ENCODE assay signal across 17 cellular contexts in the genomic region with DNA sequence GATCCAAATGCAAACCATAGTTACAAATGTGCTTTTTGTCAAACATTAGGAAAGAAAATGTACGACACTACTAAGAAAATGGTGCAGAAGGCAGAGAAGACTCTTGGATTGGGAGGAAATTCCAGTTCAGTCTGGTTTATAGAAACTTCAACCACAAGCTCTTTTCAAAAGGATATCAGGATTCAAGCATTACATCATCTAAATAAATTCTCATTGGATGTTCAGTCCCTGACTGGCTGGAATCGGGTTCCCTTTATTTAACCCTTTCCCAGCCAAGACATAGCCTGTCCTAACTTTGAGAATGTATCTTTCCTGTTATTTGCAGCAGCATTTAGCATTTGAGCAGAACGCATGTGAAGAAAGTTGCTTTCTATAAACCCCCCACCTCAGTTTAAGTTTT.
DNase-seq lines count a peak whose midpoint lies in the region; ATAC-seq and TF ChIP-seq lines count a peak whose summit lies in the region.
"Had no signal": no experiment of that assay in that cellular context is flagged by ENCODE, and none has a peak within 500 bp of the region (broad histone marks: within the 10 kb centered on the region; RNA-seq: fewer than 3 reads in every experiment).

No MANE protein-coding gene starts in this region.

- no peaks in the 10 kb centered on the region for H4K20me1 ChIP-seq in IMR-90 (ENCODE audit: insufficient read depth, low read length)

- no peak for TF ChIP-seq RAD21 in IMR-90 (IDR thresholded peaks at IDR 0.05; ENCODE audit: low read length)

- no peaks in the 10 kb centered on the region for H3K9me1 ChIP-seq in IMR-90 (ENCODE audit: insufficient read depth, low read length)

- H3K4me2 ChIP-seq in IMR-90 (ENCODE audit: low read depth, low read length): peak overlapping the region; percentile 81

- H2AFZ ChIP-seq in IMR-90 (replicated peaks; ENCODE audit: low read length, poor library complexity): no peak overlapping the region

- no peak overlapping the region for H2AK9ac ChIP-seq in IMR-90 (replicated peaks; ENCODE audit: low read depth, low read length, poor library complexity)

- H3K18ac ChIP-seq in IMR-90 (ENCODE audit: low read depth, low read length): peak overlapping the region; percentile 97

- H2AK5ac ChIP-seq in IMR-90 (ENCODE audit: low read depth, low read length): no peak overlapping the region

- WGBS in IMR-90 (ENCODE audit: extremely low coverage in 2 of 2, insufficient read length in 1 of 2), 2 experiments: no CpG with 5 or more reads among the region's 3 CpGs

- H3K79me1 ChIP-seq in IMR-90 (ENCODE audit: low read depth in 1 of 2, low read length in 2 of 2): no peaks in the 10 kb centered on the region

- H3K14ac ChIP-seq in IMR-90 (replicated peaks; ENCODE audit: low read depth, low read length): peak overlapping the region; percentile 62

- peak overlapping the region; percentile 74 for H2BK20ac ChIP-seq in IMR-90 (ENCODE audit: low read depth, low read length)

- no peak overlapping the region for H3K4me3 ChIP-seq in IMR-90 (ENCODE audit: insufficient read depth, low read depth, low read length)
- no peak overlapping the region for H3K4me3 ChIP-seq in left lung
- no peak overlapping the region for H3K4me3 ChIP-seq in WERI-Rb-1 (ENCODE audit: low read depth, low read length)
- H3K4me3 ChIP-seq in right atrium auricular region: no peak overlapping the region
- H3K4me3 ChIP-seq: Peyer's patch had no signal

- peak overlapping the region; percentile 92; the same call in 1 of the 2 replicates for H4K91ac ChIP-seq in IMR-90 (ENCODE audit: insufficient read depth, low read depth, low read length)

- dilution Hi-C loops in IMR-90 (cut with HindIII; ENCODE audit: low sequenced_read_pairs, unreplicated experiment): no loop called here

- no TSS peak for BruUV-seq in IMR-90 (replicated peaks; lab: Mats Ljungman, UMichigan)

- ATAC-seq in IMR-90 (ENCODE audit: low read depth) (peak; percentile 84), left lung (peak; percentile 24)
- ATAC-seq: HCT116, right cardiac atrium had no signal

- H3K36me3 ChIP-seq in IMR-90 (ENCODE audit: control insufficient read depth, insufficient read depth, low read length) (no peaks in the 10 kb centered on the region), left lung (no peaks in the 10 kb centered on the region), WERI-Rb-1 (no peaks in the 10 kb centered on the region), right atrium auricular region (no peaks in the 10 kb centered on the region)
- H3K36me3 ChIP-seq: neutrophil, Peyer's patch had no signal

- in situ Hi-C loops in IMR-90 (cut with MboI; ENCODE audit: low sequenced_read_pairs): no loop called here

- H2BK5ac ChIP-seq in IMR-90 (ENCODE audit: low read depth, low read length, poor library complexity, severe bottlenecking): peak overlapping the region; percentile 61

- H3K9ac ChIP-seq in IMR-90 (ENCODE audit: low read depth, low read length): peak overlapping the region; percentile 49; the same call in 1 of the 2 replicates

- peak overlapping the region; percentile 95 for H2BK15ac ChIP-seq in IMR-90 (ENCODE audit: low read depth, low read length)

- TF ChIP-seq CTCF in IMR-90 (conservative IDR thresholded peaks at IDR 0.05; ENCODE audit: low read depth, low read length): no peak
- TF ChIP-seq CTCF in left lung (IDR thresholded peaks at IDR 0.05): no peak
- TF ChIP-seq CTCF in WERI-Rb-1 (IDR thresholded peaks at IDR 0.05; ENCODE audit: low read depth, low read length): no peak
- TF ChIP-seq CTCF in right atrium auricular region (IDR thresholded peaks at IDR 0.05): no peak

- peaks cover 9% of the 10 kb centered on the region for H3K4me1 ChIP-seq in IMR-90 (ENCODE audit: control insufficient read depth, insufficient read depth, low read length)
- H3K4me1 ChIP-seq in left lung: no peaks in the 10 kb centered on the region
- H3K4me1 ChIP-seq in right atrium auricular region: no peaks in the 10 kb centered on the region
- H3K4me1 ChIP-seq: Peyer's patch had no signal

- peak overlapping the region; percentile 50; the same call in 1 of the 2 replicates for H3K23ac ChIP-seq in IMR-90 (ENCODE audit: low read depth, low read length)

- H3K9me3 ChIP-seq in IMR-90 (ENCODE audit: control insufficient read depth, insufficient read depth, low read length): no peaks in the 10 kb centered on the region
- no peaks in the 10 kb centered on the region for H3K9me3 ChIP-seq in left lung
- no peaks in the 10 kb centered on the region for H3K9me3 ChIP-seq in WERI-Rb-1 (ENCODE audit: severe bottlenecking)
- H3K9me3 ChIP-seq in right atrium auricular region: no peaks in the 10 kb centered on the region
- H3K9me3 ChIP-seq: neutrophil, Peyer's patch had no signal

- H3K27ac ChIP-seq in IMR-90 (ENCODE audit: insufficient read depth, low read length): peak overlapping the region; percentile 99; the same call in 1 of the 2 replicates
- H3K27ac ChIP-seq in left lung: peak overlapping the region in 1 of 2 donors; percentile 56
- no peak overlapping the region for H3K27ac ChIP-seq in WERI-Rb-1
- no peak overlapping the region for H3K27ac ChIP-seq in right atrium auricular region
- H3K27ac ChIP-seq: neutrophil, Peyer's patch had no signal

- H4K8ac ChIP-seq in IMR-90 (ENCODE audit: low read depth in 2 of 2, low read length in 2 of 2): peak overlapping the region; percentile 54 to 85

- H3K56ac ChIP-seq in IMR-90 (ENCODE audit: extremely low read depth, insufficient read depth, low read length): peak overlapping the region; percentile 67

- TF ChIP-seq POLR2A in IMR-90 (IDR thresholded peaks at IDR 0.05; ENCODE audit: low read depth, low read length): no peak

- CTCF ChIA-PET in IMR-90 (lab: Yijun Ruan, JAX): no interaction called here

- DNase-seq in AG08395 (ENCODE audit: low spot score) (peak; percentile 6), IMR-90 (peak; percentile 85), astrocyte of the hippocampus (ENCODE audit: low read depth, low spot score) (peak; percentile 64), left lung (no peak), WERI-Rb-1 (no peak), T-helper 1 cell (no peak), right atrium auricular region (ENCODE audit: low spot score) (no peak)
- DNase-seq in activated CD8-positive, alpha-beta memory T cell treated with anti-CD3 and anti-CD28 coated beads, Interleukin-2, amount 50 U/mL, for 4 hours: no peak
- DNase-seq: activated CD4-positive, alpha-beta T cell treated with anti-CD3 and anti-CD28 coated beads, Interleukin-2, amount 50 U/mL, for 48 hours; COR-L47; GDM1; NCI-H774; Peyer's patch; right cardiac atrium; SW 1271 had no signal

- H4K5ac ChIP-seq in IMR-90 (ENCODE audit: low read depth, low read length): peak overlapping the region; percentile 66; the same call in 1 of the 2 replicates

- H3K27me3 ChIP-seq in IMR-90 (ENCODE audit: control insufficient read depth, insufficient read depth, low read length) (no peaks in the 10 kb centered on the region), left lung (no peaks in the 10 kb centered on the region), WERI-Rb-1 (ENCODE audit: insufficient read depth, low read depth, severe bottlenecking) (no peaks in the 10 kb centered on the region), right atrium auricular region (no peaks in the 10 kb centered on the region)
- H3K27me3 ChIP-seq: neutrophil, Peyer's patch had no signal

- H2BK120ac ChIP-seq in IMR-90 (ENCODE audit: low read depth, low read length): peak overlapping the region; percentile 70

- peak overlapping the region; percentile 74; the same call in 1 of the 2 replicates for H3K4ac ChIP-seq in IMR-90 (ENCODE audit: low read depth, low read length)

- intact Hi-C loops in IMR-90 (cut with micrococcal nuclease) (loop anchor here (10.0 kb wide), 1 partner anchor 442 kb away; no protein-coding TSS in a partner anchor), left lung (cut with DNase I) (no loop called here)

- POLR2A ChIA-PET in IMR-90 (lab: Charles Lee; ENCODE audit: unreplicated experiment): no interaction called here

TF ChIP-seq in IMR-90, 13 proteins besides CTCF, POLR2A, EP300 and RAD21:
- TF ChIP-seq CEBPB (IDR thresholded peaks at IDR 0.05; ENCODE audit: low read depth, low read length) (0 out of 2 replicates have a peak, but pooled peaks have one; percentile 22), SMC3 (IDR thresholded peaks at IDR 0.05; ENCODE audit: low read depth, low read length) (no peak)

Comparison
In these comparisons a context has a peak if more than half of its experiments do, and no peak if none do; other contexts are left out.
1. DNase-seq: peak in AG08395 (single experiment), IMR-90 (single experiment) and astrocyte of the hippocampus (single experiment); none in left lung (0 of 2), activated CD8-positive, alpha-beta memory T cell treated with anti-CD3 and anti-CD28 coated beads, Interleukin-2, amount 50 U/mL, for 4 hours (single experiment), WERI-Rb-1 (single experiment), T-helper 1 cell (0 of 5) and right atrium auricular region (single experiment).